29 cellular contexts compared by ENCODE assay signal in the genomic region with DNA sequence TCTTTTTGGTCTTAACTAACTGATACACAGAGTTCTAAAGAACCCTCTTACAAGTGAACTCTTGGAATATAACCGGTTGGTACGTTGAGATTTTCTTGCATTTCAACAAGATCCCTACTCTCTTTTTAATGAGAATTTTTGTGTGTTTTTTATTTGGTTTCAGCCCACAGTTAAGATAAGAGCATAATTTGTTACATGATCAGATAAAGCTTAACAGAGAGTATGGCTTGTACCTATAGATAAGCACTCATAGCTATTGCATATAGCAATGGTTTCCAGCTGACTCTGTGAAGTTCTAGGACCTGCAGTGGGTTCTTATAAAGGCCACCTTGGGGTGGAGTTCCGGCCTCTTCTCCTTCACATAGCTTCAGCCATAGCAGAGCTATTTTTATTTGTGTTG.
"Had no signal": no experiment of that assay in that cellular context is flagged by ENCODE, and none has a peak within 500 bp of the region (broad histone marks: within the 10 kb centered on the region; RNA-seq: fewer than 3 reads in every experiment).

No MANE protein-coding gene starts in this region.

- H3K4me3 ChIP-seq: stomach, suprapubic skin, testis, thoracic aorta, thyroid gland, tibial artery, tibial nerve, transverse colon, upper lobe of left lung, upper lobe of right lung, uterus, vagina had no signal

- H3K27me3 Mint-ChIP-seq: type B pancreatic cell had no signal

- H3K36me3 Mint-ChIP-seq: stimulated activated effector memory CD8-positive, alpha-beta T cell treated with anti-CD3 and anti-CD28 coated beads, Interleukin-12 subunit alpha, Interleukin-12 subunit beta, amount 100 ng/mL, for 72 hours; stimulated activated memory B cell treated with anti-CD40 and anti-IgM and Interleukin-4, amounts not matched to agents 10 μg/mL and 1 μg/mL and 100 μg/mL, for 72 hours; stimulated activated naive B cell treated with anti-CD40 and anti-IgM and Interleukin-4, amounts not matched to agents 10 μg/mL and 1 μg/mL and 100 μg/mL, for 72 hours; type B pancreatic cell had no signal

- H3K4me3 Mint-ChIP-seq: stimulated activated effector memory CD8-positive, alpha-beta T cell treated with anti-CD3 and anti-CD28 coated beads, Interleukin-12 subunit alpha, Interleukin-12 subunit beta, amount 100 ng/mL, for 72 hours; stimulated activated memory B cell treated with anti-CD40 and anti-IgM and Interleukin-4, amounts not matched to agents 10 μg/mL and 1 μg/mL and 100 μg/mL, for 72 hours; stimulated activated naive B cell treated with anti-CD40 and anti-IgM and Interleukin-4, amounts not matched to agents 10 μg/mL and 1 μg/mL and 100 μg/mL, for 72 hours; stimulated activated naive CD8-positive, alpha-beta T cell treated with anti-CD3 and anti-CD28 coated beads, Interleukin-15, amount 100 ng/mL, for 72 hours; stimulated activated naive CD8-positive, alpha-beta T cell treated with anti-CD3 and anti-CD28 coated beads, Interleukin-15, Interleukin-2, amounts not matched to agents 100 ng/mL and 50 ng/mL, for 24 hours; type B pancreatic cell had no signal

- H3K4me1 Mint-ChIP-seq: stimulated activated effector memory CD8-positive, alpha-beta T cell treated with anti-CD3 and anti-CD28 coated beads, Interleukin-12 subunit alpha, Interleukin-12 subunit beta, amount 100 ng/mL, for 72 hours; stimulated activated memory B cell treated with anti-CD40 and anti-IgM and Interleukin-4, amounts not matched to agents 10 μg/mL and 1 μg/mL and 100 μg/mL, for 72 hours; stimulated activated naive B cell treated with anti-CD40 and anti-IgM and Interleukin-4, amounts not matched to agents 10 μg/mL and 1 μg/mL and 100 μg/mL, for 72 hours; stimulated activated naive CD8-positive, alpha-beta T cell treated with anti-CD3 and anti-CD28 coated beads, Interleukin-15, amount 100 ng/mL, for 72 hours had no signal

- H3K27ac ChIP-seq: stomach, suprapubic skin, testis, thoracic aorta, thyroid gland, tibial artery, tibial nerve, transverse colon, upper lobe of left lung, upper lobe of right lung, uterus, vagina had no signal

- ATAC-seq: stimulated activated effector memory CD8-positive, alpha-beta T cell treated with anti-CD3 and anti-CD28 coated beads, Interleukin-12 subunit alpha, Interleukin-12 subunit beta, amount 100 ng/mL, for 72 hours; stimulated activated memory B cell treated with anti-CD40 and anti-IgM and Interleukin-4, amounts not matched to agents 10 μg/mL and 1 μg/mL and 100 μg/mL, for 72 hours; stimulated activated naive B cell treated with anti-CD40 and anti-IgM and Interleukin-4, amounts not matched to agents 10 μg/mL and 1 μg/mL and 100 μg/mL, for 72 hours; stimulated activated naive CD8-positive, alpha-beta T cell treated with anti-CD3 and anti-CD28 coated beads, Interleukin-15, amount 100 ng/mL, for 72 hours; stimulated activated naive CD8-positive, alpha-beta T cell treated with anti-CD3 and anti-CD28 coated beads, Interleukin-15, Interleukin-2, amounts not matched to agents 100 U/mL and 50 U/mL, for 24 hours; upper lobe of right lung had no signal

- H3K27ac Mint-ChIP-seq: stimulated activated effector memory CD8-positive, alpha-beta T cell treated with anti-CD3 and anti-CD28 coated beads, Interleukin-12 subunit alpha, Interleukin-12 subunit beta, amount 100 ng/mL, for 72 hours; stimulated activated memory B cell treated with anti-CD40 and anti-IgM and Interleukin-4, amounts not matched to agents 10 μg/mL and 1 μg/mL and 100 μg/mL, for 72 hours; stimulated activated naive B cell treated with anti-CD40 and anti-IgM and Interleukin-4, amounts not matched to agents 10 μg/mL and 1 μg/mL and 100 μg/mL, for 72 hours; stimulated activated naive CD8-positive, alpha-beta T cell treated with anti-CD3 and anti-CD28 coated beads, Interleukin-15, amount 100 ng/mL, for 72 hours; stimulated activated naive CD8-positive, alpha-beta T cell treated with anti-CD3 and anti-CD28 coated beads, Interleukin-15, Interleukin-2, amounts not matched to agents 100 ng/mL and 50 ng/mL, for 24 hours; type B pancreatic cell had no signal

- DNase-seq: stimulated activated CD4-positive, alpha-beta T cell treated with anti-CD3 and anti-CD28 coated beads, Interleukin-2, amount 100 ng/mL, for 48 hours; stimulated activated CD4-positive, alpha-beta T cell treated with anti-CD3 and anti-CD28 coated beads, Interleukin-4, amount 100 ng/mL, for 1 hour; stimulated activated CD4-positive, alpha-beta T cell treated with anti-CD3 and anti-CD28 coated beads, Interleukin-4, amount 100 ng/mL, for 24 hours; stimulated activated CD4-positive, alpha-beta T cell treated with anti-CD3 and anti-CD28 coated beads, Interleukin-4, amount 100 ng/mL, for 4 hours; stimulated activated CD8-positive, alpha-beta memory T cell treated with anti-CD3 and anti-CD28 coated beads, Interleukin-4, amount 100 ng/mL, for 48 hours; stimulated activated naive B cell treated with anti-CD40 and anti-IgM and Interleukin-4, amounts not matched to agents 10 μg/mL and 1 μg/mL and 100 μg/mL, for 72 hours; stimulated activated naive CD4-positive, alpha-beta T cell; stimulated activated naive CD4-positive, alpha-beta T cell treated with Interleukin-2 at 50 U/mL for 16 hours; stimulated activated naive CD8-positive, alpha-beta T cell treated with anti-CD3 and anti-CD28 coated beads, Interleukin-15, amount 100 ng/mL, for 72 hours; stimulated activated naive CD8-positive, alpha-beta T cell treated with anti-CD3 and anti-CD28 coated beads, Interleukin-15, Interleukin-2, amounts not matched to agents 100 U/mL and 50 U/mL, for 24 hours; stomach; substantia nigra; testis; thyroid gland; tibial artery; transverse colon; trophoblast cell; upper lobe of left lung; upper lobe of right lung; uterus had no signal

- H3K27me3 ChIP-seq: stomach, suprapubic skin, testis, thyroid gland, tibial artery, tibial nerve, transverse colon, upper lobe of left lung, upper lobe of right lung, uterus, vagina had no signal

- H3K36me3 ChIP-seq: stomach, suprapubic skin, thoracic aorta, thyroid gland, tibial artery, tibial nerve, transverse colon, upper lobe of left lung, upper lobe of right lung, uterus, vagina had no signal

- H3K4me1 ChIP-seq: stomach, suprapubic skin, testis, thyroid gland, tibial artery, tibial nerve, transverse colon, upper lobe of left lung, upper lobe of right lung, uterus, vagina had no signal

- H3K9me3 ChIP-seq: stomach, suprapubic skin, testis, thoracic aorta, thyroid gland, tibial artery, tibial nerve, transverse colon, upper lobe of left lung, upper lobe of right lung, uterus, vagina had no signal

- FAIRE-seq: urothelium cell line had no signal

- H3K9me3 Mint-ChIP-seq: stimulated activated effector memory CD8-positive, alpha-beta T cell treated with anti-CD3 and anti-CD28 coated beads, Interleukin-12 subunit alpha, Interleukin-12 subunit beta, amount 100 ng/mL, for 72 hours; stimulated activated memory B cell treated with anti-CD40 and anti-IgM and Interleukin-4, amounts not matched to agents 10 μg/mL and 1 μg/mL and 100 μg/mL, for 72 hours; stimulated activated naive B cell treated with anti-CD40 and anti-IgM and Interleukin-4, amounts not matched to agents 10 μg/mL and 1 μg/mL and 100 μg/mL, for 72 hours; stimulated activated naive CD8-positive, alpha-beta T cell treated with anti-CD3 and anti-CD28 coated beads, Interleukin-15, amount 100 ng/mL, for 72 hours; stimulated activated naive CD8-positive, alpha-beta T cell treated with anti-CD3 and anti-CD28 coated beads, Interleukin-15, Interleukin-2, amounts not matched to agents 100 ng/mL and 50 ng/mL, for 24 hours; type B pancreatic cell had no signal
